Comparison of ENCODE assay signal across 17 cellular contexts in genomic region chr9:33294670-33295432, GRCh38. TPM values are rescaled to one million over a fixed set of nuclear protein-coding genes. Genes with fewer than 3 reads are reported as not detected.
DNase-seq lines count a peak whose midpoint lies in the region; ATAC-seq and TF ChIP-seq lines count a peak whose summit lies in the region.
"Had no signal": no experiment of that assay in that cellular context is flagged by ENCODE, and none has a peak within 500 bp of the region (broad histone marks: within the 10 kb centered on the region; RNA-seq: fewer than 3 reads in every experiment).

No MANE protein-coding gene starts in this region.

- no peak overlapping the region for H3K4ac ChIP-seq in IMR-90 (ENCODE audit: low read depth, low read length)

- no peak for TF ChIP-seq EP300 in upper lobe of left lung (IDR thresholded peaks at IDR 0.05)

- no peak overlapping the region for H3K23ac ChIP-seq in IMR-90 (ENCODE audit: low read depth, low read length)

- no peak overlapping the region for H3K14ac ChIP-seq in IMR-90 (replicated peaks; ENCODE audit: low read depth, low read length)

- H3K4me3 Mint-ChIP-seq in activated CD4-positive, alpha-beta memory T cell treated with anti-CD3 and anti-CD28 coated beads for 36 hours: peak overlapping the region; percentile 50
- no peak overlapping the region for H3K4me3 Mint-ChIP-seq in activated CD4-positive, alpha-beta memory T cell treated with anti-CD3 and anti-CD28 coated beads, Interleukin-2, amount 10 ng/mL, durations not matched to agents 7 days and 5 days
- peak overlapping the region; percentile 42 for H3K4me3 Mint-ChIP-seq in activated naive CD8-positive, alpha-beta T cell
- no peak overlapping the region for H3K4me3 Mint-ChIP-seq in osteocyte (ENCODE audit: unreplicated experiment)

- H4K20me1 ChIP-seq in IMR-90 (ENCODE audit: insufficient read depth, low read length): 0 out of 2 replicates have a peak, but pooled peaks cover 4% of the 10 kb centered on the region

- peaks cover 10% of the 10 kb centered on the region for H3K9me1 ChIP-seq in IMR-90 (ENCODE audit: insufficient read depth, low read length)

- H3K18ac ChIP-seq in IMR-90 (ENCODE audit: low read depth, low read length): no peak overlapping the region

- in situ Hi-C loops in IMR-90 (cut with MboI; ENCODE audit: low sequenced_read_pairs): loop anchor here (5.0 kb wide), 1 partner anchor 172 kb away; no protein-coding TSS in a partner anchor

- no peak overlapping the region for H3K56ac ChIP-seq in IMR-90 (ENCODE audit: extremely low read depth, insufficient read depth, low read length)

- no peak overlapping the region for H3K9ac ChIP-seq in IMR-90 (ENCODE audit: low read depth, low read length)

- no peak overlapping the region for H4K91ac ChIP-seq in IMR-90 (ENCODE audit: insufficient read depth, low read depth, low read length)

- peak overlapping the region; percentile 35 for H2AK9ac ChIP-seq in IMR-90 (replicated peaks; ENCODE audit: low read depth, low read length, poor library complexity)

- TF ChIP-seq POLR2A in IMR-90 (IDR thresholded peaks at IDR 0.05; ENCODE audit: low read depth, low read length) (no peak), upper lobe of left lung (IDR thresholded peaks at IDR 0.05) (no peak)

- no peak for TF ChIP-seq RAD21 in IMR-90 (IDR thresholded peaks at IDR 0.05; ENCODE audit: low read length)

- H3K4me1 Mint-ChIP-seq in activated CD4-positive, alpha-beta memory T cell treated with anti-CD3 and anti-CD28 coated beads for 36 hours (ENCODE audit: low read depth): peaks cover 82% of the 10 kb centered on the region
- H3K4me1 Mint-ChIP-seq in activated CD4-positive, alpha-beta memory T cell treated with anti-CD3 and anti-CD28 coated beads, Interleukin-2, amount 10 ng/mL, durations not matched to agents 7 days and 5 days: peaks cover 81% of the 10 kb centered on the region
- H3K4me1 Mint-ChIP-seq in activated naive CD8-positive, alpha-beta T cell (ENCODE audit: low read depth): peaks cover 89% of the 10 kb centered on the region
- H3K4me1 Mint-ChIP-seq in osteocyte (ENCODE audit: unreplicated experiment): peaks cover 46% of the 10 kb centered on the region

- no peak overlapping the region for H2BK120ac ChIP-seq in IMR-90 (ENCODE audit: low read depth, low read length)

- intact Hi-C loops in activated CD4-positive, alpha-beta memory T cell treated with anti-CD3 and anti-CD28 coated beads for 36 hours (cut with micrococcal nuclease): loop anchor here (1.0 kb wide), 1 partner anchor 11 kb away; no protein-coding TSS in a partner anchor
- intact Hi-C loops in IMR-90 (cut with micrococcal nuclease): loop anchor here (10.0 kb wide), 1 partner anchor 60 kb away; no protein-coding TSS in a partner anchor

- no peak overlapping the region for H4K5ac ChIP-seq in IMR-90 (ENCODE audit: low read depth, low read length)

- WGBS in IMR-90 (ENCODE audit: extremely low coverage in 2 of 2, insufficient read length in 1 of 2), 2 experiments: 100% methylated on average over 3 of the region's 12 CpGs; no CpG with 5 or more reads in 1 of the 2 experiments
- 90 to 91% methylated on average over 12 of the region's 12 CpGs for WGBS in upper lobe of left lung, 2 donors

- H3K9me3 ChIP-seq in IMR-90 (ENCODE audit: control insufficient read depth, insufficient read depth, low read length) (no peaks in the 10 kb centered on the region), upper lobe of left lung (peaks cover 0 to 3% (median 0%) of the 10 kb centered on the region in 4 donors)
- H3K9me3 ChIP-seq: body of pancreas, left ventricle myocardium inferior, uterus had no signal

- TSS peak; percentile 39 for BruUV-seq in IMR-90 (replicated peaks; lab: Mats Ljungman, UMichigan)

- H3K9me3 Mint-ChIP-seq in activated CD4-positive, alpha-beta memory T cell treated with anti-CD3 and anti-CD28 coated beads for 36 hours: no peaks in the 10 kb centered on the region
- H3K9me3 Mint-ChIP-seq in activated CD4-positive, alpha-beta memory T cell treated with anti-CD3 and anti-CD28 coated beads, Interleukin-2, amount 10 ng/mL, durations not matched to agents 7 days and 5 days: no peaks in the 10 kb centered on the region
- no peaks in the 10 kb centered on the region for H3K9me3 Mint-ChIP-seq in activated naive CD8-positive, alpha-beta T cell (ENCODE audit: low read depth)
- no peaks in the 10 kb centered on the region for H3K9me3 Mint-ChIP-seq in osteocyte (ENCODE audit: unreplicated experiment)

- peaks cover 5% of the 10 kb centered on the region; the same call in 1 of the 2 replicates for H3K4me1 ChIP-seq in IMR-90 (ENCODE audit: control insufficient read depth, insufficient read depth, low read length)
- H3K4me1 ChIP-seq in upper lobe of left lung: peaks cover 44 to 85% (median 56%) of the 10 kb centered on the region in 4 donors

- TF ChIP-seq CTCF in IMR-90 (conservative IDR thresholded peaks at IDR 0.05; ENCODE audit: low read depth, low read length): no peak
- TF ChIP-seq CTCF in osteocyte (IDR thresholded peaks at IDR 0.05): no peak
- TF ChIP-seq CTCF in upper lobe of left lung (IDR thresholded peaks at IDR 0.05): no peak

- H2BK20ac ChIP-seq in IMR-90 (ENCODE audit: low read depth, low read length): no peak overlapping the region

- CTCF ChIA-PET in activated CD4-positive, alpha-beta memory T cell treated with anti-CD3 and anti-CD28 coated beads for 36 hours (lab: Charles Lee): interaction anchor here (0.6 to 1.3 kb wide), 2 partner anchors 41 to 158 kb away, joined by 3 read pairs; no protein-coding TSS in a partner anchor
- CTCF ChIA-PET in activated CD4-positive, alpha-beta memory T cell treated with anti-CD3 and anti-CD28 coated beads, Interleukin-2, amount 10 ng/mL, durations not matched to agents 7 days and 5 days (lab: Charles Lee): no interaction called here
- CTCF ChIA-PET in IMR-90 (lab: Yijun Ruan, JAX): interaction anchor here (0.6 kb wide), 1 partner anchor 8 kb away, joined by 5 read pairs; no protein-coding TSS in a partner anchor

- H3K36me3 Mint-ChIP-seq in activated CD4-positive, alpha-beta memory T cell treated with anti-CD3 and anti-CD28 coated beads for 36 hours: peaks cover 67% of the 10 kb centered on the region
- H3K36me3 Mint-ChIP-seq in activated CD4-positive, alpha-beta memory T cell treated with anti-CD3 and anti-CD28 coated beads, Interleukin-2, amount 10 ng/mL, durations not matched to agents 7 days and 5 days (ENCODE audit: low read depth): peaks cover 82% of the 10 kb centered on the region
- H3K36me3 Mint-ChIP-seq in activated naive CD8-positive, alpha-beta T cell: peaks cover 37% of the 10 kb centered on the region
- H3K36me3 Mint-ChIP-seq in osteocyte (ENCODE audit: unreplicated experiment): peaks cover 39% of the 10 kb centered on the region

- no peak overlapping the region for H3K4me2 ChIP-seq in IMR-90 (ENCODE audit: low read depth, low read length)

- H3K36me3 ChIP-seq in IMR-90 (ENCODE audit: control insufficient read depth, insufficient read depth, low read length): peaks cover 37% of the 10 kb centered on the region
- peaks cover 8 to 69% (median 27%) of the 10 kb centered on the region in 4 donors for H3K36me3 ChIP-seq in upper lobe of left lung
- H3K36me3 ChIP-seq: uterus had no signal

- no peaks in the 10 kb centered on the region for H3K27me3 Mint-ChIP-seq in activated CD4-positive, alpha-beta memory T cell treated with anti-CD3 and anti-CD28 coated beads for 36 hours
- H3K27me3 Mint-ChIP-seq in activated CD4-positive, alpha-beta memory T cell treated with anti-CD3 and anti-CD28 coated beads, Interleukin-2, amount 10 ng/mL, durations not matched to agents 7 days and 5 days: no peaks in the 10 kb centered on the region
- H3K27me3 Mint-ChIP-seq in activated naive CD8-positive, alpha-beta T cell: no peaks in the 10 kb centered on the region
- H3K27me3 Mint-ChIP-seq in osteocyte (ENCODE audit: unreplicated experiment): no peaks in the 10 kb centered on the region

- ATAC-seq in IMR-90 (ENCODE audit: low read depth) (no peak), upper lobe of left lung (ENCODE audit: low FRiP score in 2 of 2) (no peak)
- ATAC-seq: body of pancreas had no signal

- dilution Hi-C loops in IMR-90 (cut with HindIII; ENCODE audit: low sequenced_read_pairs, unreplicated experiment): loop anchor here (25.0 kb wide), 1 partner anchor 167 kb away; the partner anchor contains the start of gene NOL6

- H3K27me3 ChIP-seq in IMR-90 (ENCODE audit: control insufficient read depth, insufficient read depth, low read length): no peaks in the 10 kb centered on the region
- H3K27me3 ChIP-seq in upper lobe of left lung: no peaks in the 10 kb centered on the region
- H3K27me3 ChIP-seq: body of pancreas, uterus had no signal

- no peak overlapping the region for H2AFZ ChIP-seq in IMR-90 (replicated peaks; ENCODE audit: low read length, poor library complexity)

- no peak overlapping the region for H2BK5ac ChIP-seq in IMR-90 (ENCODE audit: low read depth, low read length, poor library complexity, severe bottlenecking)

- peaks cover 50 to 89% of the 10 kb centered on the region in 2 experiments for H3K79me1 ChIP-seq in IMR-90 (ENCODE audit: low read depth in 1 of 2, low read length in 2 of 2)

- POLR2A ChIA-PET in activated CD4-positive, alpha-beta memory T cell treated with anti-CD3 and anti-CD28 coated beads for 36 hours (lab: Charles Lee): no interaction called here
- POLR2A ChIA-PET in activated CD4-positive, alpha-beta memory T cell treated with anti-CD3 and anti-CD28 coated beads, Interleukin-2, amount 10 ng/mL, durations not matched to agents 7 days and 5 days (lab: Charles Lee): no interaction called here
- POLR2A ChIA-PET in IMR-90 (lab: Charles Lee; ENCODE audit: unreplicated experiment): no interaction called here

- no peak overlapping the region for H3K27ac ChIP-seq in IMR-90 (ENCODE audit: insufficient read depth, low read length)
- H3K27ac ChIP-seq in upper lobe of left lung: no peak overlapping the region
- H3K27ac ChIP-seq: body of pancreas, left ventricle myocardium inferior, SK-N-MC, uterus had no signal

- H4K8ac ChIP-seq in IMR-90 (ENCODE audit: low read depth in 2 of 2, low read length in 2 of 2): no peak overlapping the region

- DNase-seq in activated CD4-positive, alpha-beta memory T cell treated with anti-CD3 and anti-CD28 coated beads for 36 hours: no peak
- DNase-seq in activated CD4-positive, alpha-beta memory T cell treated with anti-CD3 and anti-CD28 coated beads, Interleukin-2, amount 10 ng/mL, durations not matched to agents 7 days and 5 days: no peak
- DNase-seq in IMR-90 (no peak), osteocyte (ENCODE audit: extremely low spot score, unreplicated experiment) (peak; percentile 42), NCI-H1092 (lab: John Stamatoyannopoulos, UW) (no peak), COLO829 (ENCODE audit: low spot score) (no peak), upper lobe of left lung (no peak)
- DNase-seq: body of pancreas; H7; left ventricle myocardium inferior; NCI-H1417 treated with DMSO at 0.1 percent for 48 hours; NCI-H2227 treated with DMSO at 0.1 percent for 48 hours; stimulated activated CD4-positive, alpha-beta T cell treated with anti-CD3 and anti-CD28 coated beads, Interleukin-4, amount 100 ng/mL, for 24 hours; uterus had no signal

- peak overlapping the region; percentile 13; the same call in 1 of the 2 replicates for H2AK5ac ChIP-seq in IMR-90 (ENCODE audit: low read depth, low read length)

- H3K4me3 ChIP-seq in IMR-90 (ENCODE audit: insufficient read depth, low read depth, low read length): no peak overlapping the region
- H3K4me3 ChIP-seq in upper lobe of left lung: no peak overlapping the region
- H3K4me3 ChIP-seq: body of pancreas, left ventricle myocardium inferior, SK-N-MC, uterus had no signal

- H2BK15ac ChIP-seq in IMR-90 (ENCODE audit: low read depth, low read length): no peak overlapping the region

- peak overlapping the region; percentile 74 for H3K27ac Mint-ChIP-seq in activated CD4-positive, alpha-beta memory T cell treated with anti-CD3 and anti-CD28 coated beads for 36 hours
- no peak overlapping the region for H3K27ac Mint-ChIP-seq in activated CD4-positive, alpha-beta memory T cell treated with anti-CD3 and anti-CD28 coated beads, Interleukin-2, amount 10 ng/mL, durations not matched to agents 7 days and 5 days
- H3K27ac Mint-ChIP-seq in activated naive CD8-positive, alpha-beta T cell: peak overlapping the region; percentile 35
- H3K27ac Mint-ChIP-seq in osteocyte (ENCODE audit: unreplicated experiment): peak overlapping the region; percentile 8

RNA-seq across cellular contexts. Expression of gene NFX1, which starts 4.5 kb away (rescaled TPM):
- total RNA-seq in activated CD4-positive, alpha-beta memory T cell treated with anti-CD3 and anti-CD28 coated beads for 36 hours: 10 to 100 TPM; 36.5 to 38.6 TPM
- total RNA-seq in activated CD4-positive, alpha-beta memory T cell treated with anti-CD3 and anti-CD28 coated beads, Interleukin-2, amount 10 ng/mL, durations not matched to agents 7 days and 5 days: 10 to 100 TPM; 37.5 to 37.8 TPM
- total RNA-seq in IMR-90 (2012; rRNA removed): 36.0 and 36.9 TPM in 2 replicates
- 25.3 and 27.0 TPM in 2 replicates for polyA plus RNA-seq in IMR-90 (2012; rRNA removed)
- polyA plus RNA-seq in IMR-90 (2012; cell fraction: cytosol; rRNA removed): 10.8 and 23.4 TPM in 2 replicates
- 31.3 and 53.5 TPM in 2 replicates for polyA plus RNA-seq in IMR-90 (2012; cell fraction: nucleus; rRNA removed; ENCODE audit: low replicate concordance)
- 36.1 and 39.9 TPM in 2 replicates for total RNA-seq in osteocyte
- total RNA-seq in upper lobe of left lung: 10 to 100 TPM; 37.0 to 75.4 (median 54.1) TPM

RNA-seq across cellular contexts. Expression of gene CHMP5, which starts 30.0 kb away (rescaled TPM):
- 100 to 1,000 TPM; 116 to 119 TPM for total RNA-seq in activated CD4-positive, alpha-beta memory T cell treated with anti-CD3 and anti-CD28 coated beads for 36 hours
- 100 to 1,000 TPM; 149 TPM for total RNA-seq in activated CD4-positive, alpha-beta memory T cell treated with anti-CD3 and anti-CD28 coated beads, Interleukin-2, amount 10 ng/mL, durations not matched to agents 7 days and 5 days
- 70.6 and 95.5 TPM in 2 replicates for total RNA-seq in IMR-90 (2012; rRNA removed)
- 70.2 and 80.8 TPM in 2 replicates for polyA plus RNA-seq in IMR-90 (2012; rRNA removed)
- polyA plus RNA-seq in IMR-90 (2012; cell fraction: cytosol; rRNA removed): 14.6 and 19.1 TPM in 2 replicates
- polyA plus RNA-seq in IMR-90 (2012; cell fraction: nucleus; rRNA removed; ENCODE audit: low replicate concordance): 4.9 and 27.8 TPM in 2 replicates
- 63.7 and 64.4 TPM in 2 replicates for total RNA-seq in osteocyte
- 10 to 100 TPM; 33.5 to 95.5 (median 60.1) TPM for total RNA-seq in upper lobe of left lung

RNA-seq across cellular contexts. Expression of gene BAG1, which starts 30.3 kb away (rescaled TPM):
- 10 to 100 TPM; 52.7 to 56.6 TPM for total RNA-seq in activated CD4-positive, alpha-beta memory T cell treated with anti-CD3 and anti-CD28 coated beads for 36 hours
- total RNA-seq in activated CD4-positive, alpha-beta memory T cell treated with anti-CD3 and anti-CD28 coated beads, Interleukin-2, amount 10 ng/mL, durations not matched to agents 7 days and 5 days: 10 to 100 TPM; 56.3 to 57.1 TPM
- total RNA-seq in IMR-90 (2012; rRNA removed) (4.5 and 8.3 TPM in 2 replicates), osteocyte (64.5 and 73.9 TPM in 2 replicates), upper lobe of left lung (100 to 1,000 TPM in 4 of 6 donors, 10 to 100 TPM in 2; 55.5 to 157 (median 129) TPM)
- 20.4 and 20.9 TPM in 2 replicates for polyA plus RNA-seq in IMR-90 (2012; rRNA removed)
- 25.9 and 61.7 TPM in 2 replicates for polyA plus RNA-seq in IMR-90 (2012; cell fraction: cytosol; rRNA removed)
- polyA plus RNA-seq in IMR-90 (2012; cell fraction: nucleus; rRNA removed; ENCODE audit: low replicate concordance): 13.3 and 25.4 TPM in 2 replicates

RNA-seq across cellular contexts. Expression of gene SPINK4, which starts 54.9 kb away (rescaled TPM):
- total RNA-seq in activated CD4-positive, alpha-beta memory T cell treated with anti-CD3 and anti-CD28 coated beads for 36 hours: not detected
- total RNA-seq in activated CD4-positive, alpha-beta memory T cell treated with anti-CD3 and anti-CD28 coated beads, Interleukin-2, amount 10 ng/mL, durations not matched to agents 7 days and 5 days: not detected
- total RNA-seq in IMR-90 (2012; rRNA removed) (not detected in 2 replicates), osteocyte (not detected in 2 replicates), upper lobe of left lung (not detected)
- not detected in 2 replicates for polyA plus RNA-seq in IMR-90 (2012; rRNA removed)
- polyA plus RNA-seq in IMR-90 (2012; cell fraction: cytosol; rRNA removed): not detected in 2 replicates
- polyA plus RNA-seq in IMR-90 (2012; cell fraction: nucleus; rRNA removed; ENCODE audit: low replicate concordance): not detected in 2 replicates
- total RNA-seq: body of pancreas, H7, left ventricle myocardium inferior, uterus had no signal
- polyA plus RNA-seq: neural cell had no signal

Comparison
In these comparisons a context has a peak if more than half of its experiments do, and no peak if none do; other contexts are left out.
1. H3K4me3 Mint-ChIP-seq: peak in activated CD4-positive, alpha-beta memory T cell treated with anti-CD3 and anti-CD28 coated beads for 36 hours (single experiment) and activated naive CD8-positive, alpha-beta T cell (single experiment); none in activated CD4-positive, alpha-beta memory T cell treated with anti-CD3 and anti-CD28 coated beads, Interleukin-2, amount 10 ng/mL, durations not matched to agents 7 days and 5 days (single experiment) and osteocyte (single experiment).